Comparison of ENCODE assay signal across 15 cellular contexts in the genomic region with DNA sequence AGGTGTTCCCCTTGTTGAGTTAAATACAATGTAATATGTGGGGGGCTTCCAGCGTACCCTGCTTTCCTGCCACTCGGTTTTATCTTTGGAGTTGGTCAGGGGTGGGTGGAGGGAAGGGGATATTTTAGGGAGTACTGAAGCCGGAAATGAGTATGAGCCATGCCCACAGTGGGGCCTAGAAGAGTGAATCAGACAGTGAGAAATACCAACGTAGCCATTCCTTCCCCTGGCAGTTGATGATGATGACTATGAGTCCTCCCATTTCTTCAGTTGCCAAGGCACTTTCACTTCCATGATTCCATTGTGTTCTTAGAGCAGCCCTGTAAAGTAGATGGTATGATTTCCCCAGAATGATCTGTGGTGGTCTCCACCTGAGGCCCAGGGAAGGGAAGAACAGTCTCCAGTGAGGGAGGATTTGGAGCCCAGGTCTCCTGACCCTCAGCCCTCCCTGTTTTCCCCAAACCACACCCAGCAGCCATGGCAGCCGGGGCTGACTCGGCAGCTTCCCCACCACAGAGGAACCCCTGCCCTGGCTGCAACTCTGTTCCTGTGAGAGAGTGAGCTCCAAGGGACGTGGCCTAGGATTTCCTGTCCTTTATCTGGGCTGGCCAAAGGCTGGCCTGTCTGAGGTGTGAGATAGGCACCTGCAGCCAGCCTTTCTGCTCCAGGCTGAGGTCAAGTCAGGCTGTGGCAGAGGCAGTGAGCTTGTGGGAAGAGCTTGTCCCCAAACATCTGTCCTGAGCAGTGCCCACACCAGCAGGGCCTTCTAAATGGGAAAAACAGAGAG. TPM values are rescaled to one million over a fixed set of nuclear protein-coding genes. Genes with fewer than 3 reads are reported as not detected.
DNase-seq lines count a peak whose midpoint lies in the region; ATAC-seq and TF ChIP-seq lines count a peak whose summit lies in the region.
"Had no signal": no experiment of that assay in that cellular context is flagged by ENCODE, and none has a peak within 500 bp of the region (broad histone marks: within the 10 kb centered on the region; RNA-seq: fewer than 3 reads in every experiment).

No MANE protein-coding gene starts in this region.

- H3K27me3 Mint-ChIP-seq in endothelial cell (ENCODE audit: unreplicated experiment): peaks cover under 1% of the 10 kb centered on the region
- peaks cover 12 to 33% of the 10 kb centered on the region in 2 donors for H3K27me3 Mint-ChIP-seq in stimulated activated naive B cell treated with anti-CD40 and anti-IgM and Interleukin-4, amounts not matched to agents 10 μg/mL and 1 μg/mL and 100 μg/mL, for 72 hours
- H3K27me3 Mint-ChIP-seq in neural progenitor cell (ENCODE audit: insufficient read depth, low read depth): peaks cover 3% of the 10 kb centered on the region
- peaks cover under 1% of the 10 kb centered on the region for H3K27me3 Mint-ChIP-seq in endodermal cell (ENCODE audit: insufficient read depth)

- no peaks in the 10 kb centered on the region for H4K20me1 ChIP-seq in neural progenitor cell (ENCODE audit: low read depth)

- H3K79me2 ChIP-seq in neural progenitor cell (ENCODE audit: low read depth): no peaks in the 10 kb centered on the region

- H3K27ac ChIP-seq in neural progenitor cell (no peak overlapping the region), endodermal cell (ENCODE audit: low read depth, low read length) (no peak overlapping the region)
- H3K27ac ChIP-seq: transverse colon had no signal

- H3K36me3 Mint-ChIP-seq in endothelial cell (ENCODE audit: low read depth, unreplicated experiment) (peaks cover 4% of the 10 kb centered on the region), neural progenitor cell (no peaks in the 10 kb centered on the region), endodermal cell (ENCODE audit: low read depth) (no peaks in the 10 kb centered on the region)
- no peaks in the 10 kb centered on the region for H3K36me3 Mint-ChIP-seq in stimulated activated naive B cell treated with anti-CD40 and anti-IgM and Interleukin-4, amounts not matched to agents 10 μg/mL and 1 μg/mL and 100 μg/mL, for 72 hours
- H3K36me3 Mint-ChIP-seq: activated naive CD4-positive, alpha-beta T cell treated with anti-CD3 and anti-CD28 coated beads, Interleukin-2, amount 10 ng/mL, durations not matched to agents 7 days and 5 days; immature natural killer cell had no signal

- H3F3A ChIP-seq in neural progenitor cell (ENCODE audit: low read depth): no peaks in the 10 kb centered on the region

- H3K4me1 Mint-ChIP-seq in endothelial cell (ENCODE audit: unreplicated experiment) (peaks cover 56% of the 10 kb centered on the region), neural progenitor cell (peaks cover 2% of the 10 kb centered on the region), endodermal cell (peaks cover 10% of the 10 kb centered on the region)
- H3K4me1 Mint-ChIP-seq in stimulated activated naive B cell treated with anti-CD40 and anti-IgM and Interleukin-4, amounts not matched to agents 10 μg/mL and 1 μg/mL and 100 μg/mL, for 72 hours: no peaks in the 10 kb centered on the region
- H3K4me1 Mint-ChIP-seq: immature natural killer cell had no signal

- no peak overlapping the region for H3K4me2 ChIP-seq in neural progenitor cell

- peak; percentile 83 for DNase-seq in ELR (ENCODE audit: low read depth)
- peak; percentile 25 for DNase-seq in NOMO-1 treated with dmso at 0.1 percent for 144 hours (lab: John Stamatoyannopoulos, UW; ENCODE audit: unreplicated experiment)
- no peak for DNase-seq in endothelial cell (ENCODE audit: low spot score)
- peak; percentile 55 for DNase-seq in myocyte (ENCODE audit: low read depth)
- no peak for DNase-seq in stimulated activated naive B cell treated with anti-CD40 and anti-IgM and Interleukin-4, amounts not matched to agents 10 μg/mL and 1 μg/mL and 100 μg/mL, for 72 hours
- DNase-seq in neural progenitor cell (ENCODE audit: low spot score): no peak
- no peak for DNase-seq in endodermal cell
- DNase-seq: activated CD4-positive, CD25-positive, alpha-beta regulatory T cell treated with anti-CD3 and anti-CD28 coated beads, Interleukin-2, amount 50 U/mL, for 72 hours; activated naive CD4-positive, alpha-beta T cell treated with anti-CD3 and anti-CD28 coated beads, Interleukin-2, amount 10 ng/mL, durations not matched to agents 7 days and 5 days; effector CD8-positive, alpha-beta T cell; immature natural killer cell; NCI-H1092; transverse colon had no signal

- peak overlapping the region; percentile 89 for H3K27ac Mint-ChIP-seq in endothelial cell (ENCODE audit: unreplicated experiment)
- H3K27ac Mint-ChIP-seq in stimulated activated naive B cell treated with anti-CD40 and anti-IgM and Interleukin-4, amounts not matched to agents 10 μg/mL and 1 μg/mL and 100 μg/mL, for 72 hours: no peak overlapping the region
- no peak overlapping the region for H3K27ac Mint-ChIP-seq in neural progenitor cell
- no peak overlapping the region for H3K27ac Mint-ChIP-seq in endodermal cell
- H3K27ac Mint-ChIP-seq: activated naive CD4-positive, alpha-beta T cell treated with anti-CD3 and anti-CD28 coated beads, Interleukin-2, amount 10 ng/mL, durations not matched to agents 7 days and 5 days; immature natural killer cell had no signal

- ATAC-seq in GM19395 (IDR thresholded peaks at IDR 0.05; ENCODE audit: unreplicated experiment): no peak
- no peak for ATAC-seq in stimulated activated naive B cell treated with anti-CD40 and anti-IgM and Interleukin-4, amounts not matched to agents 10 μg/mL and 1 μg/mL and 100 μg/mL, for 72 hours (replicated peaks)

- H3K4me1 ChIP-seq in neural progenitor cell (no peaks in the 10 kb centered on the region), endodermal cell (ENCODE audit: control insufficient read depth, insufficient read depth, low read length) (no peaks in the 10 kb centered on the region)
- H3K4me1 ChIP-seq: transverse colon had no signal

- H2AFZ ChIP-seq in neural progenitor cell (replicated peaks): no peak overlapping the region

- TF ChIP-seq CTCF in endothelial cell (IDR thresholded peaks at IDR 0.05; ENCODE audit: unreplicated experiment): no peak
- no peak for TF ChIP-seq CTCF in neural progenitor cell (IDR thresholded peaks at IDR 0.05)
- no peak for TF ChIP-seq CTCF in endodermal cell (conservative IDR thresholded peaks at IDR 0.05)

- no peak overlapping the region for H3K4me3 Mint-ChIP-seq in endothelial cell (ENCODE audit: unreplicated experiment)
- no peak overlapping the region for H3K4me3 Mint-ChIP-seq in stimulated activated naive B cell treated with anti-CD40 and anti-IgM and Interleukin-4, amounts not matched to agents 10 μg/mL and 1 μg/mL and 100 μg/mL, for 72 hours
- no peak overlapping the region for H3K4me3 Mint-ChIP-seq in neural progenitor cell
- no peak overlapping the region for H3K4me3 Mint-ChIP-seq in endodermal cell
- H3K4me3 Mint-ChIP-seq: activated naive CD4-positive, alpha-beta T cell treated with anti-CD3 and anti-CD28 coated beads, Interleukin-2, amount 10 ng/mL, durations not matched to agents 7 days and 5 days; immature natural killer cell had no signal

- H3K9ac ChIP-seq in neural progenitor cell (no peak overlapping the region), endodermal cell (ENCODE audit: extremely low read depth, low read length, poor library complexity, severe bottlenecking) (no peak overlapping the region)

- H3K4me3 ChIP-seq in neural progenitor cell (no peak overlapping the region), endodermal cell (ENCODE audit: low read length) (no peak overlapping the region)
- H3K4me3 ChIP-seq: transverse colon had no signal

- no peaks in the 10 kb centered on the region for H3K36me3 ChIP-seq in neural progenitor cell
- H3K36me3 ChIP-seq in endodermal cell (ENCODE audit: control insufficient read depth, insufficient read depth, low read length): no peaks in the 10 kb centered on the region
- H3K36me3 ChIP-seq: transverse colon had no signal

- H3K27me3 ChIP-seq in neural progenitor cell (peaks cover 8% of the 10 kb centered on the region), endodermal cell (ENCODE audit: control insufficient read depth, insufficient read depth, low read length, poor library complexity, severe bottlenecking) (no peaks in the 10 kb centered on the region)
- H3K27me3 ChIP-seq: transverse colon had no signal

- WGBS in endodermal cell (ENCODE audit: insufficient coverage in 1 of 2, insufficient read length in 1 of 2), 2 experiments: 83% methylated on average over 6 of the region's 7 CpGs; no CpG with 5 or more reads in 1 of the 2 experiments

- H3K9me3 Mint-ChIP-seq in endothelial cell (ENCODE audit: unreplicated experiment): no peaks in the 10 kb centered on the region
- H3K9me3 Mint-ChIP-seq in stimulated activated naive B cell treated with anti-CD40 and anti-IgM and Interleukin-4, amounts not matched to agents 10 μg/mL and 1 μg/mL and 100 μg/mL, for 72 hours: no peaks in the 10 kb centered on the region
- H3K9me3 Mint-ChIP-seq in neural progenitor cell: peaks cover 2% of the 10 kb centered on the region
- H3K9me3 Mint-ChIP-seq in endodermal cell: peaks cover 71% of the 10 kb centered on the region
- H3K9me3 Mint-ChIP-seq: activated naive CD4-positive, alpha-beta T cell treated with anti-CD3 and anti-CD28 coated beads, Interleukin-2, amount 10 ng/mL, durations not matched to agents 7 days and 5 days; immature natural killer cell had no signal

- H3K9me3 ChIP-seq in neural progenitor cell (ENCODE audit: low read depth): no peaks in the 10 kb centered on the region
- no peaks in the 10 kb centered on the region for H3K9me3 ChIP-seq in endodermal cell (ENCODE audit: control insufficient read depth, low read length)
- H3K9me3 ChIP-seq: transverse colon had no signal

RNA-seq across cellular contexts. Expression of a gene that starts 52.7 kb away (rescaled TPM):
- total RNA-seq in endothelial cell (ENCODE audit: unreplicated experiment) (82.7 TPM), myocyte (3.3 and 3.4 TPM in 2 replicates), neural progenitor cell (ENCODE audit: low replicate concordance) (0.82 and 2.3 TPM in 2 replicates), endodermal cell (1 to 10 TPM; 1.5 to 1.8 TPM)
- polyA plus RNA-seq in myocyte (2012): 1.1 TPM
- 3.1 TPM for polyA plus RNA-seq in endodermal cell (2013, experiment 1 of 2)
- polyA plus RNA-seq in endodermal cell (2013, experiment 2 of 2): 2.7 TPM
- total RNA-seq: OCI-LY7 had no signal

Comparison
In these comparisons a context has a peak if more than half of its experiments do, and no peak if none do; other contexts are left out.
1. DNase-seq: peak in ELR (single experiment), NOMO-1 treated with dmso at 0.1 percent for 144 hours (single experiment) and myocyte (single experiment); none in endothelial cell (single experiment), stimulated activated naive B cell treated with anti-CD40 and anti-IgM and Interleukin-4, amounts not matched to agents 10 μg/mL and 1 μg/mL and 100 μg/mL, for 72 hours (single experiment), neural progenitor cell (single experiment) and endodermal cell (single experiment).
2. RNA of a gene that starts 52.7 kb away (total RNA-seq): 82.7 TPM in endothelial cell (single experiment); 3.3 to 3.4 TPM in myocyte, 1.5 to 1.8 TPM in endodermal cell and 0.82 to 2.3 TPM in neural progenitor cell; every median in the first group is over 10 times any median in the second.